In genomic region chr2:48454504-48454903, GRCh38 we compare ENCODE assay signal across 21 cellular contexts. TPM values are rescaled to one million over a fixed set of nuclear protein-coding genes. Genes with fewer than 3 reads are reported as not detected.
DNase-seq lines count a peak whose midpoint lies in the region; FAIRE-seq and TF ChIP-seq lines count a peak whose summit lies in the region.
"Had no signal": no experiment of that assay in that cellular context is flagged by ENCODE, and none has a peak within 500 bp of the region (broad histone marks: within the 10 kb centered on the region; RNA-seq: fewer than 3 reads in every experiment).

No MANE protein-coding gene starts in this region.

- no peak overlapping the region for H3K4me3 Mint-ChIP-seq in endodermal cell
- H3K4me3 Mint-ChIP-seq in HFFc6 = no peak overlapping the region
- H3K4me3 Mint-ChIP-seq: activated B cell treated with CpG ODN at 0.5 μM for 24 hours; CD8-positive, alpha-beta memory T cell; T-helper 17 cell had no signal

- TF ChIP-seq CTCF in A673 (conservative IDR thresholded peaks at IDR 0.05; ENCODE audit: low read depth, low read length) = no peak
- peak; percentile 44 for TF ChIP-seq CTCF in endodermal cell (conservative IDR thresholded peaks at IDR 0.05)
- TF ChIP-seq CTCF in HFFc6 (IDR thresholded peaks at IDR 0.05) = no peak

- no peaks in the 10 kb centered on the region for H3K27me3 ChIP-seq in A673 (replicated peaks; ENCODE audit: insufficient read depth, low read depth, low read length, poor library complexity)
- no peaks in the 10 kb centered on the region for H3K27me3 ChIP-seq in endodermal cell (ENCODE audit: control insufficient read depth, insufficient read depth, low read length, poor library complexity, severe bottlenecking)

- H3K36me3 ChIP-seq in A673 (ENCODE audit: insufficient read depth, low read length, poor library complexity, severe bottlenecking) (no peaks in the 10 kb centered on the region), endodermal cell (ENCODE audit: control insufficient read depth, insufficient read depth, low read length) (peaks cover 70% of the 10 kb centered on the region)

- H3K27ac Mint-ChIP-seq in endodermal cell = no peak overlapping the region
- H3K27ac Mint-ChIP-seq in HFFc6 = no peak overlapping the region
- H3K27ac Mint-ChIP-seq: activated B cell treated with CpG ODN at 0.5 μM for 24 hours; CD8-positive, alpha-beta memory T cell; T-helper 17 cell had no signal

- peak; percentile 4 for FAIRE-seq in GM19239 (lab: Jason Lieb, UNC)
- FAIRE-seq: colon had no signal

- H3K9me3 Mint-ChIP-seq in endodermal cell (no peaks in the 10 kb centered on the region), HFFc6 (no peaks in the 10 kb centered on the region)
- H3K9me3 Mint-ChIP-seq: activated B cell treated with CpG ODN at 0.5 μM for 24 hours; CD8-positive, alpha-beta memory T cell had no signal

- no peak overlapping the region for H3K4me3 ChIP-seq in A673 (ENCODE audit: low read depth, low read length, poor library complexity, severe bottlenecking)
- no peak overlapping the region for H3K4me3 ChIP-seq in endodermal cell (ENCODE audit: low read length)
- H3K4me3 ChIP-seq: left ventricle myocardium inferior had no signal

- POLR2A ChIA-PET in A673 (lab: Charles Lee; ENCODE audit: low non-redundant PET) = no interaction called here

- H3K36me3 Mint-ChIP-seq in endodermal cell (ENCODE audit: low read depth) (peaks cover 57% of the 10 kb centered on the region), HFFc6 (ENCODE audit: low read depth) (peaks cover 9% of the 10 kb centered on the region)

- H3K27me3 Mint-ChIP-seq in endodermal cell (ENCODE audit: insufficient read depth) (no peaks in the 10 kb centered on the region), HFFc6 (ENCODE audit: insufficient read depth) (no peaks in the 10 kb centered on the region; the same call in 1 of the 2 replicates)
- H3K27me3 Mint-ChIP-seq: activated B cell treated with CpG ODN at 0.5 μM for 24 hours; CD8-positive, alpha-beta memory T cell; T-helper 17 cell had no signal

- H3K27ac ChIP-seq in A673 (ENCODE audit: low read depth, low read length, poor library complexity, severe bottlenecking) = no peak overlapping the region
- no peak overlapping the region for H3K27ac ChIP-seq in endodermal cell (ENCODE audit: low read depth, low read length)
- H3K27ac ChIP-seq: left ventricle myocardium inferior had no signal

- no peaks in the 10 kb centered on the region for H3K4me1 ChIP-seq in A673 (ENCODE audit: insufficient read depth, low read length, poor library complexity, severe bottlenecking)
- H3K4me1 ChIP-seq in endodermal cell (ENCODE audit: control insufficient read depth, insufficient read depth, low read length) = peaks cover 10% of the 10 kb centered on the region

- H3K9ac ChIP-seq in endodermal cell (ENCODE audit: extremely low read depth, low read length, poor library complexity, severe bottlenecking) = no peak overlapping the region

- peak; percentile 21 for DNase-seq in A673 (ENCODE audit: low spot score)
- no peak for DNase-seq in GM19239 (ENCODE audit: insufficient read length, low spot score)
- peak; percentile 47 for DNase-seq in NOMO-1 treated with dmso at 0.1 percent for 144 hours (lab: John Stamatoyannopoulos, UW; ENCODE audit: unreplicated experiment)
- DNase-seq in endodermal cell = no peak
- DNase-seq in HFFc6 = no peak
- no peak for DNase-seq in activated effector memory CD4-positive, alpha-beta T cell treated with Interleukin-2 at 50 U/mL for 16 hours
- no peak for DNase-seq in SHP77 (lab: John Stamatoyannopoulos, UW)
- no peak for DNase-seq in NCI-H1694 (lab: John Stamatoyannopoulos, UW)
- DNase-seq: ACHN; activated B cell treated with CpG ODN at 0.5 μM for 24 hours; activated CD8-positive, alpha-beta memory T cell treated with anti-CD3 and anti-CD28 coated beads, Interleukin-2, amount 50 U/mL, for 4 hours; anterior cingulate cortex; CD8-positive, alpha-beta memory T cell; DMS79 treated with DMSO at 0.1 percent for 48 hours; left ventricle myocardium inferior; NCI-H1105; NCI-H2171 treated with DMSO at 0.1 percent for 48 hours; stimulated activated CD4-positive, alpha-beta T cell treated with anti-CD3 and anti-CD28 coated beads, Interleukin-4, amount 100 ng/mL, for 1 hour; substantia nigra; T-helper 17 cell had no signal

- H3K9me3 ChIP-seq in A673 (ENCODE audit: low read depth, low read length, poor library complexity, severe bottlenecking) (no peaks in the 10 kb centered on the region), endodermal cell (ENCODE audit: control insufficient read depth, low read length) (peaks cover 6% of the 10 kb centered on the region)
- H3K9me3 ChIP-seq: left ventricle myocardium inferior had no signal

- H3K4me1 Mint-ChIP-seq in endodermal cell (peaks cover 17% of the 10 kb centered on the region), HFFc6 (ENCODE audit: low read depth) (peaks cover 12% of the 10 kb centered on the region; the same call in 1 of the 2 replicates)
- H3K4me1 Mint-ChIP-seq: activated B cell treated with CpG ODN at 0.5 μM for 24 hours had no signal

- 81 to 84% methylated on average over 4 of the region's 4 CpGs for WGBS in endodermal cell (ENCODE audit: insufficient coverage in 1 of 2, insufficient read length in 1 of 2), 2 experiments

- BruUV-seq in A673 (replicated peaks; lab: Mats Ljungman, UMichigan) = no TSS peak

- CTCF ChIA-PET in A673 (lab: Charles Lee) = no interaction called here

- intact Hi-C loops in A673 (cut with micrococcal nuclease; ENCODE audit: unreplicated experiment) = no loop called here

RNA-seq across cellular contexts. Expression of gene PPP1R21, which starts 13.9 kb away (rescaled TPM):
- 8.1 and 16.0 TPM in 2 replicates for total RNA-seq in A673 (2021)
- 10 to 100 TPM; 26.1 to 39.0 TPM for total RNA-seq in endodermal cell
- polyA plus RNA-seq in endodermal cell (2013, experiment 1 of 2) = 18.9 TPM
- 19.3 TPM for polyA plus RNA-seq in endodermal cell (2013, experiment 2 of 2)
- 10 to 100 TPM; 15.2 to 20.9 (median 17.4) TPM for total RNA-seq in HFFc6 (2021; fragmentation: NEBNext Ultra II Directional; extraction: Animal tissue kit (Norgen Biotek cat#: 25700))

Comparison
In these comparisons a context has a peak if more than half of its experiments do, and no peak if none do; other contexts are left out.
1. DNase-seq: peak in A673 (single experiment) and NOMO-1 treated with dmso at 0.1 percent for 144 hours (single experiment); none in GM19239 (single experiment), endodermal cell (single experiment), HFFc6 (single experiment), activated effector memory CD4-positive, alpha-beta T cell treated with Interleukin-2 at 50 U/mL for 16 hours (single experiment), SHP77 (0 of 2) and NCI-H1694 (single experiment).